In genomic region chr1:99673285-99673684, GRCh38 we compare ENCODE assay signal across 21 cellular contexts. TPM values are rescaled to one million over a fixed set of nuclear protein-coding genes. Genes with fewer than 3 reads are reported as not detected.
"Had no signal": no experiment of that assay in that cellular context is flagged by ENCODE, and none has a peak within 500 bp of the region (broad histone marks: within the 10 kb centered on the region; RNA-seq: fewer than 3 reads in every experiment).

No MANE protein-coding gene starts in this region.

- H3K36me3 ChIP-seq: transverse colon had no signal

- H3K4me1 ChIP-seq: transverse colon, vagina had no signal

- DNase-seq: activated CD4-positive, alpha-beta T cell treated with anti-CD3 and anti-CD28 coated beads for 4 hours; activated CD8-positive, alpha-beta T cell treated with anti-CD3 and anti-CD28 coated beads for 36 hours; activated naive CD4-positive, alpha-beta T cell; activated naive CD8-positive, alpha-beta T cell treated with anti-CD3 and anti-CD28 coated beads for 36 hours; activated T-cell treated with anti-CD3 and anti-CD28 coated beads, Interleukin-2, amount 50 U/mL, for 1 hour; body of pancreas; central memory CD4-positive, alpha-beta T cell; hypothalamus; islet precursor cell; left colon; occipital lobe; stimulated activated CD4-positive, alpha-beta T cell treated with anti-CD3 and anti-CD28 coated beads, Interleukin-15, amount 100 ng/mL, for 24 hours; stimulated activated CD4-positive, alpha-beta T cell treated with anti-CD3 and anti-CD28 coated beads, Interleukin-2, amount 100 ng/mL, for 48 hours; T-cell; transverse colon had no signal

- H3K9me3 ChIP-seq: body of pancreas, suprapubic skin, transverse colon, vagina had no signal

- H3K27me3 ChIP-seq: body of pancreas, suprapubic skin, transverse colon, vagina had no signal

- H3K27ac ChIP-seq: body of pancreas, transverse colon, vagina had no signal

- ATAC-seq: activated CD8-positive, alpha-beta T cell treated with anti-CD3 and anti-CD28 coated beads for 36 hours; activated T-helper 17 cell treated with anti-CD3 and anti-CD28 coated beads, Interleukin-2, amount 50 U/mL, for 72 hours; body of pancreas; left colon; T-cell; WTC11 had no signal

- H3K4me3 ChIP-seq: body of pancreas, lung, skin epidermis, suprapubic skin, transverse colon, vagina had no signal

RNA-seq across cellular contexts. Expression of gene PALMD, which starts 27.4 kb away (rescaled TPM):
- total RNA-seq: activated CD8-positive, alpha-beta T cell treated with anti-CD3 and anti-CD28 coated beads for 36 hours; activated naive CD8-positive, alpha-beta T cell treated with anti-CD3 and anti-CD28 coated beads for 36 hours; activated T-helper 17 cell treated with anti-CD3 and anti-CD28 coated beads, Interleukin-2, amount 50 U/mL, for 72 hours had no signal
